Comparison of ENCODE assay signal across 8 cellular contexts in genomic region chr12:64273527-64274403, GRCh38. TPM values are rescaled to one million over a fixed set of nuclear protein-coding genes. Genes with fewer than 3 reads are reported as not detected.
A peak's percentile ranks its signal among the peaks of the same experiment; 100 is the strongest.
DNase-seq lines count a peak whose midpoint lies in the region; ATAC-seq and TF ChIP-seq lines count a peak whose summit lies in the region.

No MANE protein-coding gene starts in this region.

- H3K36me3 ChIP-seq in PC-9 (ENCODE audit: low read depth): no peaks in the 10 kb centered on the region

- H3K9me2 ChIP-seq in PC-9 (ENCODE audit: insufficient read depth): no peaks in the 10 kb centered on the region

- no peak overlapping the region for H3K4me2 ChIP-seq in PC-9

- no peaks in the 10 kb centered on the region for H4K20me1 ChIP-seq in PC-9 (ENCODE audit: insufficient read depth)

- intact Hi-C loops in PC-9 (cut with micrococcal nuclease; ENCODE audit: unreplicated experiment): no loop called here

- ATAC-seq in HG02938 (IDR thresholded peaks at IDR 0.05; ENCODE audit: unreplicated experiment): peak; percentile 65

- peak; percentile 20 for DNase-seq in GM10248 (ENCODE audit: extremely low spot score)
- DNase-seq in PC-9: no peak
- peak; percentile 20 for DNase-seq in fibroblast of villous mesenchyme (ENCODE audit: low read depth)
- DNase-seq in DMS153 treated with DMSO at 0.1 percent for 48 hours (lab: John Stamatoyannopoulos, UW; ENCODE audit: unreplicated experiment): no peak
- no peak for DNase-seq in stimulated activated CD4-positive, alpha-beta T cell treated with anti-CD3 and anti-CD28 coated beads, Interleukin-4, amount 100 ng/mL, for 1 hour
- DNase-seq in NCI-H1436 treated with DMSO at 0.1 percent for 48 hours (lab: John Stamatoyannopoulos, UW): no peak

- TF ChIP-seq CTCF in 22Rv1 (IDR thresholded peaks at IDR 0.05): peak; percentile 70
- TF ChIP-seq CTCF in GM10248 (IDR thresholded peaks at IDR 0.05; ENCODE audit: control extremely low read depth, extremely low read depth, low read depth, missing control alignments): peak; percentile 32
- peak; percentile 43 for TF ChIP-seq CTCF in PC-9 (conservative IDR thresholded peaks at IDR 0.05)
- peak; percentile 64 for TF ChIP-seq CTCF in fibroblast of villous mesenchyme (IDR thresholded peaks at IDR 0.05; ENCODE audit: insufficient read depth, low read depth, low read length)

- no peaks in the 10 kb centered on the region for H3K79me2 ChIP-seq in PC-9 (ENCODE audit: low read depth)

- H3K4me3 ChIP-seq in PC-9 (no peak overlapping the region), fibroblast of villous mesenchyme (ENCODE audit: low read depth, low read length) (no peak overlapping the region)

- no peak overlapping the region for H3K27ac ChIP-seq in 22Rv1
- H3K27ac ChIP-seq in PC-9: no peak overlapping the region

- POLR2A ChIA-PET in GM10248 (lab: Yijun Ruan, JAX): no interaction called here
- POLR2A ChIA-PET in PC-9 (lab: Charles Lee; ENCODE audit: unreplicated experiment): no interaction called here

- CTCF ChIA-PET in GM10248 (lab: Yijun Ruan, JAX): interaction anchor here (0.7 to 1.5 kb wide), 3 partner anchors 12 to 14 kb away, joined by 3 to 5 read pairs (median 3); no protein-coding TSS in a partner anchor
- CTCF ChIA-PET in PC-9 (lab: Charles Lee): no interaction called here

- H3K9me3 ChIP-seq in PC-9 (ENCODE audit: insufficient read depth, low read depth): no peaks in the 10 kb centered on the region

- no peaks in the 10 kb centered on the region for H3K4me1 ChIP-seq in PC-9 (replicated peaks; ENCODE audit: insufficient read depth)

- no TSS peak for BruUV-seq in PC-9 (replicated peaks; lab: Mats Ljungman, UMichigan)

- no peak overlapping the region for H2AFZ ChIP-seq in PC-9

- H3F3A ChIP-seq in PC-9 (ENCODE audit: insufficient read depth, low read depth): no peaks in the 10 kb centered on the region

- no peaks in the 10 kb centered on the region for H3K27me3 ChIP-seq in PC-9 (ENCODE audit: insufficient read depth, low read depth)

RNA-seq across cellular contexts. Expression of gene KICS2, which starts 51.7 kb away (rescaled TPM):
- 12.1 and 14.5 TPM in 2 replicates for total RNA-seq in PC-9 (2021)
- 8.2 and 9.0 TPM in 2 replicates for total RNA-seq in fibroblast of villous mesenchyme

Comparison
In these comparisons a context has a peak if more than half of its experiments do, and no peak if none do; other contexts are left out.
1. DNase-seq: peak in GM10248 (single experiment) and fibroblast of villous mesenchyme (single experiment); none in PC-9 (0 of 2), DMS153 treated with DMSO at 0.1 percent for 48 hours (single experiment), stimulated activated CD4-positive, alpha-beta T cell treated with anti-CD3 and anti-CD28 coated beads, Interleukin-4, amount 100 ng/mL, for 1 hour (single experiment) and NCI-H1436 treated with DMSO at 0.1 percent for 48 hours (single experiment).
2. Peak in every context shown above with its lines, with median percentiles within 50 percentile points of each other: CTCF ChIP-seq.